Comparison of ENCODE assay signal across 8 cellular contexts in genomic region chr6:129748212-129748900, GRCh38. TPM values are rescaled to one million over a fixed set of nuclear protein-coding genes. Genes with fewer than 3 reads are reported as not detected.
A peak's percentile ranks its signal among the peaks of the same experiment; 100 is the strongest.
DNase-seq lines count a peak whose midpoint lies in the region; ATAC-seq and TF ChIP-seq lines count a peak whose summit lies in the region.

No MANE protein-coding gene starts in this region.

- DNase-seq in OCI-LY7 (ENCODE audit: low spot score): peak; percentile 88
- DNase-seq in activated T-helper 2 cell treated with anti-CD3 and anti-CD28 coated beads, Interferon-gamma antibody, Interleukin-2, Interleukin-4, amounts not matched to agents 10 μg/mL and 5 μg/mL and 100 μg/mL, durations not matched to agents 14 hours and 24 hours and 36 hours (ENCODE audit: low spot score): peak; percentile 39
- DNase-seq in iris pigment epithelial cell (ENCODE audit: low read depth): peak; percentile 86
- peak; percentile 31 for DNase-seq in stimulated activated CD8-positive, alpha-beta memory T cell treated with anti-CD3 and anti-CD28 coated beads, Interleukin-12 subunit alpha, Interleukin-12 subunit beta, amount 100 ng/mL, for 1 hour (ENCODE audit: low read depth)
- no peak for DNase-seq in NCI-H82 treated with DMSO at 0.1 percent for 48 hours (lab: John Stamatoyannopoulos, UW; ENCODE audit: unreplicated experiment)
- DNase-seq in posterior vena cava (ENCODE audit: low spot score): no peak

- H3K4me1 ChIP-seq in OCI-LY7 (ENCODE audit: insufficient read depth, low read length, poor library complexity, severe bottlenecking): peaks cover 54% of the 10 kb centered on the region

- no peaks in the 10 kb centered on the region for H3K27me3 Mint-ChIP-seq in activated T-helper 2 cell treated with anti-CD3 and anti-CD28 coated beads, Interferon-gamma antibody, Interleukin-2, Interleukin-4, amounts not matched to agents 10 μg/mL and 5 μg/mL and 100 μg/mL, durations not matched to agents 14 hours and 24 hours and 36 hours (ENCODE audit: low read depth)

- H3K9me2 ChIP-seq in OCI-LY7 (ENCODE audit: insufficient read depth, low read length): no peaks in the 10 kb centered on the region

- intact Hi-C loops in OCI-LY7 (cut with micrococcal nuclease; ENCODE audit: unreplicated experiment) (loop anchor here (2.0 to 5.0 kb wide), 2 partner anchors 62 to 386 kb away; no protein-coding TSS in a partner anchor), posterior vena cava (cut with DNase I) (no loop called here)
- intact Hi-C loops in activated T-helper 2 cell treated with anti-CD3 and anti-CD28 coated beads, Interferon-gamma antibody, Interleukin-2, Interleukin-4, amounts not matched to agents 10 μg/mL and 5 μg/mL and 100 μg/mL, durations not matched to agents 14 hours and 24 hours and 36 hours (cut with micrococcal nuclease): loop anchor here (1.0 to 5.0 kb wide), 3 partner anchors 64 to 274 kb away; no protein-coding TSS in a partner anchor

- H3K36me3 Mint-ChIP-seq in activated T-helper 2 cell treated with anti-CD3 and anti-CD28 coated beads, Interferon-gamma antibody, Interleukin-2, Interleukin-4, amounts not matched to agents 10 μg/mL and 5 μg/mL and 100 μg/mL, durations not matched to agents 14 hours and 24 hours and 36 hours (ENCODE audit: low read depth): no peaks in the 10 kb centered on the region

- POLR2A ChIA-PET in OCI-LY7 (lab: Charles Lee): interaction anchor here (0.5 to 1.6 kb wide), 13 partner anchors 13 to 373 kb away, joined by 3 to 7 read pairs (median 4); partner anchors contain the start of gene ARHGAP18

- peak overlapping the region; percentile 55 for H3K4me3 Mint-ChIP-seq in activated T-helper 2 cell treated with anti-CD3 and anti-CD28 coated beads, Interferon-gamma antibody, Interleukin-2, Interleukin-4, amounts not matched to agents 10 μg/mL and 5 μg/mL and 100 μg/mL, durations not matched to agents 14 hours and 24 hours and 36 hours (ENCODE audit: low read depth)

- peaks cover 44% of the 10 kb centered on the region for H3K4me1 Mint-ChIP-seq in activated T-helper 2 cell treated with anti-CD3 and anti-CD28 coated beads, Interferon-gamma antibody, Interleukin-2, Interleukin-4, amounts not matched to agents 10 μg/mL and 5 μg/mL and 100 μg/mL, durations not matched to agents 14 hours and 24 hours and 36 hours (ENCODE audit: low read depth)

- H3K9me3 ChIP-seq in OCI-LY7 (ENCODE audit: low read length): no peaks in the 10 kb centered on the region

- CTCF ChIA-PET in OCI-LY7 (lab: Charles Lee; ENCODE audit: unreplicated experiment): no interaction called here

- no peaks in the 10 kb centered on the region for H3K36me3 ChIP-seq in OCI-LY7 (ENCODE audit: insufficient read depth, low read length)

- H3K27ac Mint-ChIP-seq in activated T-helper 2 cell treated with anti-CD3 and anti-CD28 coated beads, Interferon-gamma antibody, Interleukin-2, Interleukin-4, amounts not matched to agents 10 μg/mL and 5 μg/mL and 100 μg/mL, durations not matched to agents 14 hours and 24 hours and 36 hours: peak overlapping the region; percentile 54

- BruUV-seq in OCI-LY7 (replicated peaks; lab: Mats Ljungman, UMichigan): no TSS peak

- H3K4me2 ChIP-seq in OCI-LY7 (ENCODE audit: low read length): peak overlapping the region; percentile 66

- H3K79me2 ChIP-seq in OCI-LY7 (ENCODE audit: insufficient read depth, low read depth, low read length): no peaks in the 10 kb centered on the region

- H3K9me3 Mint-ChIP-seq in activated T-helper 2 cell treated with anti-CD3 and anti-CD28 coated beads, Interferon-gamma antibody, Interleukin-2, Interleukin-4, amounts not matched to agents 10 μg/mL and 5 μg/mL and 100 μg/mL, durations not matched to agents 14 hours and 24 hours and 36 hours: no peaks in the 10 kb centered on the region

- H3K4me3 ChIP-seq in OCI-LY7 (ENCODE audit: low read depth, low read length, poor library complexity, severe bottlenecking): peak overlapping the region; percentile 46

- H4K20me1 ChIP-seq in OCI-LY7 (ENCODE audit: insufficient read depth, low read length): no peaks in the 10 kb centered on the region

- ATAC-seq in GM18870 (IDR thresholded peaks at IDR 0.05; ENCODE audit: unreplicated experiment) (peak; percentile 95), HG02885 (IDR thresholded peaks at IDR 0.05; ENCODE audit: poor library complexity, unreplicated experiment) (peak; percentile 86)

- H2AFZ ChIP-seq in OCI-LY7 (ENCODE audit: low read length): peak overlapping the region; percentile 98

- TF ChIP-seq CTCF in OCI-LY7 (conservative IDR thresholded peaks at IDR 0.05; ENCODE audit: low read length): no peak

- peak overlapping the region; percentile 56 for H3K27ac ChIP-seq in OCI-LY7 (ENCODE audit: low read depth, low read length, poor library complexity, severe bottlenecking)

RNA-seq across cellular contexts. Expression of gene ARHGAP18, which starts 38.4 kb away (rescaled TPM):
- total RNA-seq in OCI-LY7 (2014; rRNA removed; shearing (Covaris generic)): 4.8 and 5.9 TPM in 2 replicates
- total RNA-seq in OCI-LY7 (2022) (7.5 TPM in 2 replicates), posterior vena cava (10 to 100 TPM; 13.7 to 18.7 TPM)
- 5.9 and 6.6 TPM in 2 replicates for total RNA-seq in activated T-helper 2 cell treated with anti-CD3 and anti-CD28 coated beads, Interferon-gamma antibody, Interleukin-2, Interleukin-4, amounts not matched to agents 10 μg/mL and 5 μg/mL and 100 μg/mL, durations not matched to agents 14 hours and 24 hours and 36 hours

Comparison
In these comparisons a context has a peak if more than half of its experiments do, and no peak if none do; other contexts are left out.
1. DNase-seq: peak in OCI-LY7 (single experiment), activated T-helper 2 cell treated with anti-CD3 and anti-CD28 coated beads, Interferon-gamma antibody, Interleukin-2, Interleukin-4, amounts not matched to agents 10 μg/mL and 5 μg/mL and 100 μg/mL, durations not matched to agents 14 hours and 24 hours and 36 hours (single experiment), iris pigment epithelial cell (single experiment) and stimulated activated CD8-positive, alpha-beta memory T cell treated with anti-CD3 and anti-CD28 coated beads, Interleukin-12 subunit alpha, Interleukin-12 subunit beta, amount 100 ng/mL, for 1 hour (single experiment); none in NCI-H82 treated with DMSO at 0.1 percent for 48 hours (single experiment) and posterior vena cava (single experiment).
2. intact Hi-C loops: an anchor here in OCI-LY7 (2.0 to 5.0 kb wide) and activated T-helper 2 cell treated with anti-CD3 and anti-CD28 coated beads, Interferon-gamma antibody, Interleukin-2, Interleukin-4, amounts not matched to agents 10 μg/mL and 5 μg/mL and 100 μg/mL, durations not matched to agents 14 hours and 24 hours and 36 hours (1.0 to 5.0 kb wide); none called in posterior vena cava.